Comparison of ENCODE assay signal across 1 cellular context in genomic region chr2:1014802-1015201, GRCh38.
TF ChIP-seq lines count a peak whose summit lies in the region.

No MANE protein-coding gene starts in this region.

TF ChIP-seq in GM23338, 12 proteins besides CTCF, POLR2A, EP300 and RAD21 (continued from another document):
- no peak for TF ChIP-seq ZNF462 (CRISPR knock-in tag; IDR thresholded peaks at IDR 0.05)
- TF ChIP-seq JUNB (IDR thresholded peaks at IDR 0.05; ENCODE audit: unreplicated experiment): no peak
- TF ChIP-seq, protein P1, sequence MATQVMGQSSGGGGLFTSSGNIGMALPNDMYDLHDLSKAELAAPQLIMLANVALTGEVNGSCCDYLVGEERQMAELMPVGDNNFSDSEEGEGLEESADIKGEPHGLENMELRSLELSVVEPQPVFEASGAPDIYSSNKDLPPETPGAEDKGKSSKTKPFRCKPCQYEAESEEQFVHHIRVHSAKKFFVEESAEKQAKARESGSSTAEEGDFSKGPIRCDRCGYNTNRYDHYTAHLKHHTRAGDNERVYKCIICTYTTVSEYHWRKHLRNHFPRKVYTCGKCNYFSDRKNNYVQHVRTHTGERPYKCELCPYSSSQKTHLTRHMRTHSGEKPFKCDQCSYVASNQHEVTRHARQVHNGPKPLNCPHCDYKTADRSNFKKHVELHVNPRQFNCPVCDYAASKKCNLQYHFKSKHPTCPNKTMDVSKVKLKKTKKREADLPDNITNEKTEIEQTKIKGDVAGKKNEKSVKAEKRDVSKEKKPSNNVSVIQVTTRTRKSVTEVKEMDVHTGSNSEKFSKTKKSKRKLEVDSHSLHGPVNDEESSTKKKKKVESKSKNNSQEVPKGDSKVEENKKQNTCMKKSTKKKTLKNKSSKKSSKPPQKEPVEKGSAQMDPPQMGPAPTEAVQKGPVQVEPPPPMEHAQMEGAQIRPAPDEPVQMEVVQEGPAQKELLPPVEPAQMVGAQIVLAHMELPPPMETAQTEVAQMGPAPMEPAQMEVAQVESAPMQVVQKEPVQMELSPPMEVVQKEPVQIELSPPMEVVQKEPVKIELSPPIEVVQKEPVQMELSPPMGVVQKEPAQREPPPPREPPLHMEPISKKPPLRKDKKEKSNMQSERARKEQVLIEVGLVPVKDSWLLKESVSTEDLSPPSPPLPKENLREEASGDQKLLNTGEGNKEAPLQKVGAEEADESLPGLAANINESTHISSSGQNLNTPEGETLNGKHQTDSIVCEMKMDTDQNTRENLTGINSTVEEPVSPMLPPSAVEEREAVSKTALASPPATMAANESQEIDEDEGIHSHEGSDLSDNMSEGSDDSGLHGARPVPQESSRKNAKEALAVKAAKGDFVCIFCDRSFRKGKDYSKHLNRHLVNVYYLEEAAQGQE (IDR thresholded peaks at IDR 0.05; ENCODE audit: unreplicated experiment): no peak
- TF ChIP-seq CREB1 (CRISPR knock-in tag; IDR thresholded peaks at IDR 0.05; ENCODE audit: low read depth): no peak
- no peak for TF ChIP-seq ZNF331 (CRISPR knock-in tag; IDR thresholded peaks at IDR 0.05; ENCODE audit: low read depth)
- TF ChIP-seq ETS1 (IDR thresholded peaks at IDR 0.05): no peak
- TF ChIP-seq NANOG (IDR thresholded peaks at IDR 0.05; ENCODE audit: borderline replicate concordance): no peak
- no peak for TF ChIP-seq POLR2AphosphoS5 (IDR thresholded peaks at IDR 0.05; ENCODE audit: low read depth)
